Comparison of ENCODE assay signal across 8 cellular contexts in genomic region chr10:84140036-84140379, GRCh38. TPM values are rescaled to one million over a fixed set of nuclear protein-coding genes. Genes with fewer than 3 reads are reported as not detected.
DNase-seq lines count a peak whose midpoint lies in the region; ATAC-seq and TF ChIP-seq lines count a peak whose summit lies in the region.

No MANE protein-coding gene starts in this region.

- H3K4me3 ChIP-seq in AG09309 (ENCODE audit: control insufficient read depth, low read depth, low read length) (peak overlapping the region; percentile 99), H7 (ENCODE audit: insufficient read depth, low read depth, low read length) (peak overlapping the region; percentile 98), neutrophil (ENCODE audit: low read depth in 1 of 2, low read length in 1 of 2) (peak overlapping the region; percentile 83 to 86)

- no peak for DNase-seq in AG09309 (ENCODE audit: low read depth)
- no peak for DNase-seq in H7
- peak; percentile 34 for DNase-seq in UCSD-AML1 (lab: John Stamatoyannopoulos, UW; ENCODE audit: unreplicated experiment)
- DNase-seq in fibroblast of peridontal ligament (ENCODE audit: extremely low read depth), result peak; percentile 58
- DNase-seq in NCI-H1092 (lab: John Stamatoyannopoulos, UW), result no peak
- no peak for DNase-seq in kidney glomerular epithelial cell (lab: John Stamatoyannopoulos, UW)

- no peak for ATAC-seq in GM18519 (IDR thresholded peaks at IDR 0.05; ENCODE audit: low FRiP score, unreplicated experiment)

- TF ChIP-seq CTCF in AG09309 (IDR thresholded peaks at IDR 0.05; ENCODE audit: control insufficient read depth, insufficient read depth, low read depth, low read length, missing control alignments) (no peak), neutrophil (IDR thresholded peaks at IDR 0.05) (no peak)

- H3K36me3 ChIP-seq in H7 (replicated peaks; ENCODE audit: control insufficient read depth, insufficient read depth, low read length), result peaks cover 10% of the 10 kb centered on the region
- peaks cover 35% of the 10 kb centered on the region for H3K36me3 ChIP-seq in neutrophil

- H3K27me3 ChIP-seq in H7 (ENCODE audit: control insufficient read depth, insufficient read depth, low read length), result no peaks in the 10 kb centered on the region
- H3K27me3 ChIP-seq in neutrophil, result peaks cover 25% of the 10 kb centered on the region

- H3K9me3 ChIP-seq in neutrophil, result no peaks in the 10 kb centered on the region

- H3K27ac ChIP-seq in neutrophil, result peak overlapping the region; percentile 97

- H3K4me1 ChIP-seq in neutrophil (ENCODE audit: control insufficient read depth in 1 of 2, insufficient read depth in 1 of 2, low read depth in 1 of 2, low read length in 1 of 2), result peaks cover 24 to 25% of the 10 kb centered on the region in 2 experiments

RNA-seq across cellular contexts. Expression of gene GHITM, which starts 0.7 kb away (rescaled TPM):
- 165 and 173 TPM in 2 replicates for total RNA-seq in H7 (2014; rRNA removed; shearing (Covaris generic))

RNA-seq across cellular contexts. Expression of gene GPR15LG, which starts 33.6 kb away (rescaled TPM):
- not detected in 2 replicates for total RNA-seq in H7 (2014; rRNA removed; shearing (Covaris generic))

RNA-seq across cellular contexts. Expression of gene CDHR1, which starts 54.3 kb away (rescaled TPM):
- total RNA-seq in H7 (2014; rRNA removed; shearing (Covaris generic)), result 0.90 and 1.7 TPM in 2 replicates

Comparison
In these comparisons a context has a peak if more than half of its experiments do, and no peak if none do; other contexts are left out.
1. DNase-seq: peak in UCSD-AML1 (single experiment) and fibroblast of peridontal ligament (single experiment); none in AG09309 (single experiment), H7 (single experiment), NCI-H1092 (single experiment) and kidney glomerular epithelial cell (single experiment).
2. Peak in every context shown above with its lines, with median percentiles within 50 percentile points of each other: H3K4me3 ChIP-seq.